ENCODE assay signal across 1 cellular context in the genomic region with DNA sequence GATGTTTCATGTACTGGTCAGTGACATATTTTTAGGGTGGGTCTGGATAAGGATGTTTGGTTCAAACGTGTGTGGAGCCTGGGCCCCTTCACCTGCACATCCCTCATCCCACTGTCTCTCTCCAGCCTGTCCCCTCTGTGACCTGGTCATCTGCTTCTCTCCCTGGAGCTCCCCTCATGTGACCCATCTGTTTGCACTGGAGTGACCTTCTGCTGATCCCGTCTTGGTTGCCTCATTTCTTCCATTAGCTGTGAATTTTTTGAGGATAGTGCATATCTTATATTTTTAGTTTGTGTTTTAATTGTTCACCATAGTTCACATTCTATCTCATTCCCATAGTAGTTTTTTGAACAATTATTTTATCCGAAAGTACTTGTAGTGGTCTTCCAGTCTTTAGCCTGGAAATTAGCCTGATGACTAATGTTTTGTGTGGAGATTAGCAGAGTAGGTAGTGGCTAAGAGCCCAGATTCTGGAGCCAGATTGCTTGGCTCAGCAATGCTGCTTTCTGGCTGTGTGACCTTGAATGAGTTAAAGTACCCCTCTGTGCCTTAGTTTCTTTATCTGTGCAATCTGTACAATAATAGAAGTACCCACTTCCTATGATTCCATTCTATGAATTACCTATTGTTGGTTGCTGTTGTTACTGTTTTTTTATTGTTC.
TF ChIP-seq lines count a peak whose summit lies in the region.

No MANE protein-coding gene starts in this region.

TF ChIP-seq in HepG2, 621 proteins besides CTCF, POLR2A, EP300 and RAD21 (continued from another document):
- TF ChIP-seq, protein P1, sequence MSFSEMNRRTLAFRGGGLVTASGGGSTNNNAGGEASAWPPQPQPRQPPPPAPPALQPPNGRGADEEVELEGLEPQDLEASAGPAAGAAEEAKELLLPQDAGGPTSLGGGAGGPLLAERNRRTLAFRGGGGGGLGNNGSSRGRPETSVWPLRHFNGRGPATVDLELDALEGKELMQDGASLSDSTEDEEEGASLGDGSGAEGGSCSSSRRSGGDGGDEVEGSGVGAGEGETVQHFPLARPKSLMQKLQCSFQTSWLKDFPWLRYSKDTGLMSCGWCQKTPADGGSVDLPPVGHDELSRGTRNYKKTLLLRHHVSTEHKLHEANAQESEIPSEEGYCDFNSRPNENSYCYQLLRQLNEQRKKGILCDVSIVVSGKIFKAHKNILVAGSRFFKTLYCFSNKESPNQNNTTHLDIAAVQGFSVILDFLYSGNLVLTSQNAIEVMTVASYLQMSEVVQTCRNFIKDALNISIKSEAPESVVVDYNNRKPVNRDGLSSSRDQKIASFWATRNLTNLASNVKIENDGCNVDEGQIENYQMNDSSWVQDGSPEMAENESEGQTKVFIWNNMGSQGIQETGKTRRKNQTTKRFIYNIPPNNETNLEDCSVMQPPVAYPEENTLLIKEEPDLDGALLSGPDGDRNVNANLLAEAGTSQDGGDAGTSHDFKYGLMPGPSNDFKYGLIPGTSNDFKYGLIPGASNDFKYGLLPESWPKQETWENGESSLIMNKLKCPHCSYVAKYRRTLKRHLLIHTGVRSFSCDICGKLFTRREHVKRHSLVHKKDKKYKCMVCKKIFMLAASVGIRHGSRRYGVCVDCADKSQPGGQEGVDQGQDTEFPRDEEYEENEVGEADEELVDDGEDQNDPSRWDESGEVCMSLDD (CRISPR knock-in tag; IDR thresholded peaks at IDR 0.05; ENCODE audit: borderline replicate concordance): no peak
- TF ChIP-seq ARNTL (CRISPR knock-in tag; IDR thresholded peaks at IDR 0.05) (no peak), ZUFSP (CRISPR knock-in tag; IDR thresholded peaks at IDR 0.05; ENCODE audit: borderline replicate concordance) (no peak), ZNF713 (CRISPR knock-in tag; IDR thresholded peaks at IDR 0.05) (no peak), SETDB1 (CRISPR knock-in tag; IDR thresholded peaks at IDR 0.05; ENCODE audit: borderline replicate concordance) (no peak), ZNF674 (CRISPR knock-in tag; IDR thresholded peaks at IDR 0.05; ENCODE audit: low read depth) (no peak), SIN3A (IDR thresholded peaks at IDR 0.05; ENCODE audit: borderline replicate concordance, low read depth, low read length) (no peak), ZNF30 (CRISPR knock-in tag; IDR thresholded peaks at IDR 0.05) (no peak), ZSCAN31 (CRISPR knock-in tag; IDR thresholded peaks at IDR 0.05; ENCODE audit: low read depth) (no peak), ATF4 (CRISPR knock-in tag; IDR thresholded peaks at IDR 0.05) (no peak), SAFB2 (CRISPR knock-in tag; IDR thresholded peaks at IDR 0.05; ENCODE audit: borderline replicate concordance, low read depth) (no peak), CHD4 (IDR thresholded peaks at IDR 0.05; ENCODE audit: borderline replicate concordance, low read length) (0 out of 2 replicates have a peak, but pooled peaks have one; percentile 54), TOPORS (CRISPR knock-in tag; IDR thresholded peaks at IDR 0.05) (no peak), NFATC3 (CRISPR knock-in tag; IDR thresholded peaks at IDR 0.05) (no peak), ZNF7 (CRISPR knock-in tag; IDR thresholded peaks at IDR 0.05) (no peak)
- TF ChIP-seq, protein P2, sequence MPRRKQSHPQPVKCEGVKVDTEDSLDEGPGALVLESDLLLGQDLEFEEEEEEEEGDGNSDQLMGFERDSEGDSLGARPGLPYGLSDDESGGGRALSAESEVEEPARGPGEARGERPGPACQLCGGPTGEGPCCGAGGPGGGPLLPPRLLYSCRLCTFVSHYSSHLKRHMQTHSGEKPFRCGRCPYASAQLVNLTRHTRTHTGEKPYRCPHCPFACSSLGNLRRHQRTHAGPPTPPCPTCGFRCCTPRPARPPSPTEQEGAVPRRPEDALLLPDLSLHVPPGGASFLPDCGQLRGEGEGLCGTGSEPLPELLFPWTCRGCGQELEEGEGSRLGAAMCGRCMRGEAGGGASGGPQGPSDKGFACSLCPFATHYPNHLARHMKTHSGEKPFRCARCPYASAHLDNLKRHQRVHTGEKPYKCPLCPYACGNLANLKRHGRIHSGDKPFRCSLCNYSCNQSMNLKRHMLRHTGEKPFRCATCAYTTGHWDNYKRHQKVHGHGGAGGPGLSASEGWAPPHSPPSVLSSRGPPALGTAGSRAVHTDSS (CRISPR knock-in tag; conservative IDR thresholded peaks at IDR 0.05): no peak
- TF ChIP-seq, protein P3, sequence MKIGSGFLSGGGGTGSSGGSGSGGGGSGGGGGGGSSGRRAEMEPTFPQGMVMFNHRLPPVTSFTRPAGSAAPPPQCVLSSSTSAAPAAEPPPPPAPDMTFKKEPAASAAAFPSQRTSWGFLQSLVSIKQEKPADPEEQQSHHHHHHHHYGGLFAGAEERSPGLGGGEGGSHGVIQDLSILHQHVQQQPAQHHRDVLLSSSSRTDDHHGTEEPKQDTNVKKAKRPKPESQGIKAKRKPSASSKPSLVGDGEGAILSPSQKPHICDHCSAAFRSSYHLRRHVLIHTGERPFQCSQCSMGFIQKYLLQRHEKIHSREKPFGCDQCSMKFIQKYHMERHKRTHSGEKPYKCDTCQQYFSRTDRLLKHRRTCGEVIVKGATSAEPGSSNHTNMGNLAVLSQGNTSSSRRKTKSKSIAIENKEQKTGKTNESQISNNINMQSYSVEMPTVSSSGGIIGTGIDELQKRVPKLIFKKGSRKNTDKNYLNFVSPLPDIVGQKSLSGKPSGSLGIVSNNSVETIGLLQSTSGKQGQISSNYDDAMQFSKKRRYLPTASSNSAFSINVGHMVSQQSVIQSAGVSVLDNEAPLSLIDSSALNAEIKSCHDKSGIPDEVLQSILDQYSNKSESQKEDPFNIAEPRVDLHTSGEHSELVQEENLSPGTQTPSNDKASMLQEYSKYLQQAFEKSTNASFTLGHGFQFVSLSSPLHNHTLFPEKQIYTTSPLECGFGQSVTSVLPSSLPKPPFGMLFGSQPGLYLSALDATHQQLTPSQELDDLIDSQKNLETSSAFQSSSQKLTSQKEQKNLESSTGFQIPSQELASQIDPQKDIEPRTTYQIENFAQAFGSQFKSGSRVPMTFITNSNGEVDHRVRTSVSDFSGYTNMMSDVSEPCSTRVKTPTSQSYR (CRISPR knock-in tag; IDR thresholded peaks at IDR 0.05; ENCODE audit: borderline replicate concordance): no peak
TF ChIP-seq in HepG2: peak in this region for 41.
